In the genomic region with DNA sequence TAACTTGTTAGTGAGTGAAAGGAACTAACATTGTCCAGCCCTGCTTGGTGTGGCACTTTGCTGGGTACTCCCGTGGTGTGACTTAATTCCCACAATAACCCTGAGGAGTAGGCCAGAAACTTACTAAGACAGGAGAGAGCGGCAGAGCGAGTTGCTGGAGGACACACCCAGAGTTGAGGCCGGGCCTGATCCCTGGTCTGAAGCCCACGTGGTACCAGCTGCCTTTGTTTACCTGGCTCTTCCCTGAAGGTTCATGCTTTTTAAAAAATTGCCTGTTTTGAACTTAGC, we compare ENCODE assay signal across 8 cellular contexts. TPM values are rescaled to one million over a fixed set of nuclear protein-coding genes. Genes with fewer than 3 reads are reported as not detected.
DNase-seq lines count a peak whose midpoint lies in the region; ATAC-seq and TF ChIP-seq lines count a peak whose summit lies in the region.

No MANE protein-coding gene starts in this region.

- H3K9me3 ChIP-seq in PC-3 (ENCODE audit: low read length) = no peaks in the 10 kb centered on the region

- H4K20me1 ChIP-seq in PC-3 (ENCODE audit: low read length) = no peaks in the 10 kb centered on the region

- peaks cover 4% of the 10 kb centered on the region for H3K36me3 Mint-ChIP-seq in activated naive CD4-positive, alpha-beta T cell treated with anti-CD3 and anti-CD28 coated beads, Interleukin-2, amount 10 ng/mL, durations not matched to agents 7 days and 5 days
- peaks cover 4% of the 10 kb centered on the region for H3K36me3 Mint-ChIP-seq in memory B cell

- peak overlapping the region; percentile 94 for H2AFZ ChIP-seq in PC-3 (ENCODE audit: low read length)

- intact Hi-C loops in PC-3 (cut with micrococcal nuclease) = no loop called here

- peaks cover 22% of the 10 kb centered on the region for H3K4me1 Mint-ChIP-seq in activated naive CD4-positive, alpha-beta T cell treated with anti-CD3 and anti-CD28 coated beads, Interleukin-2, amount 10 ng/mL, durations not matched to agents 7 days and 5 days
- peaks cover 7% of the 10 kb centered on the region for H3K4me1 Mint-ChIP-seq in memory B cell

- BruUV-seq in PC-3 (replicated peaks; lab: Mats Ljungman, UMichigan) = TSS peak; percentile 73

- H3K9me2 ChIP-seq in PC-3 (replicated peaks; ENCODE audit: low read length) = no peaks in the 10 kb centered on the region

- H3K4me3 ChIP-seq in PC-3 (ENCODE audit: low read length) = peak overlapping the region; percentile 90

- ATAC-seq in PC-3 = peak; percentile 48
- no peak for ATAC-seq in memory B cell (ENCODE audit: low read depth)

- TF ChIP-seq CTCF in PC-3 (conservative IDR thresholded peaks at IDR 0.05; ENCODE audit: low read depth, low read length) = no peak

- peak overlapping the region; percentile 91 for H3K4me2 ChIP-seq in PC-3 (ENCODE audit: low read length)

- DNase-seq in activated naive CD4-positive, alpha-beta T cell treated with anti-CD3 and anti-CD28 coated beads, Interleukin-2, amount 10 ng/mL, durations not matched to agents 7 days and 5 days = no peak
- no peak for DNase-seq in activated naive CD4-positive, alpha-beta T cell treated with Interleukin-2 at 50 U/mL for 16 hours
- DNase-seq in PC-3 = peak; percentile 41
- DNase-seq in dermis blood vessel endothelial cell = peak; percentile 58
- DNase-seq in memory B cell (ENCODE audit: low spot score in 2 of 2) = no peak
- peak; percentile 65 for DNase-seq in ureter (ENCODE audit: low spot score)
- no peak for DNase-seq in NCI-H2107 (lab: John Stamatoyannopoulos, UW)
- DNase-seq in stimulated activated CD4-positive, alpha-beta T cell treated with anti-CD3 and anti-CD28 coated beads, Interleukin-4, amount 100 ng/mL, for 24 hours = no peak

- H3K27ac ChIP-seq in PC-3 (ENCODE audit: low read length) = no peak overlapping the region

- H3K27me3 ChIP-seq in PC-3 (ENCODE audit: low read length) = no peaks in the 10 kb centered on the region

- peaks cover 28% of the 10 kb centered on the region for H3K79me2 ChIP-seq in PC-3 (ENCODE audit: low read length)

- POLR2A ChIA-PET in PC-3 (lab: Charles Lee; ENCODE audit: unreplicated experiment) = no interaction called here

- H3K4me1 ChIP-seq in PC-3 (ENCODE audit: insufficient read depth, low read length) = peaks cover 7% of the 10 kb centered on the region; the same call in 1 of the 2 replicates

- CTCF ChIA-PET in activated naive CD4-positive, alpha-beta T cell treated with anti-CD3 and anti-CD28 coated beads, Interleukin-2, amount 10 ng/mL, durations not matched to agents 7 days and 5 days (lab: Charles Lee) = interaction anchor here (0.6 to 5.3 kb wide), 7 partner anchors 10 to 241 kb away, joined by 3 to 38 read pairs (median 4); no protein-coding TSS in a partner anchor
- CTCF ChIA-PET in PC-3 (lab: Charles Lee) = no interaction called here

- peak overlapping the region; percentile 77 for H3K27ac Mint-ChIP-seq in activated naive CD4-positive, alpha-beta T cell treated with anti-CD3 and anti-CD28 coated beads, Interleukin-2, amount 10 ng/mL, durations not matched to agents 7 days and 5 days
- H3K27ac Mint-ChIP-seq in memory B cell = peak overlapping the region; percentile 20

- no peaks in the 10 kb centered on the region for H3F3A ChIP-seq in PC-3 (ENCODE audit: low read length, unreplicated experiment)

- H3K27me3 Mint-ChIP-seq in activated naive CD4-positive, alpha-beta T cell treated with anti-CD3 and anti-CD28 coated beads, Interleukin-2, amount 10 ng/mL, durations not matched to agents 7 days and 5 days = peaks cover 64% of the 10 kb centered on the region
- peaks cover 1% of the 10 kb centered on the region for H3K27me3 Mint-ChIP-seq in memory B cell

- H3K36me3 ChIP-seq in PC-3 (ENCODE audit: low read depth, low read length) = no peaks in the 10 kb centered on the region

- H3K9me3 Mint-ChIP-seq in activated naive CD4-positive, alpha-beta T cell treated with anti-CD3 and anti-CD28 coated beads, Interleukin-2, amount 10 ng/mL, durations not matched to agents 7 days and 5 days = no peaks in the 10 kb centered on the region
- H3K9me3 Mint-ChIP-seq in memory B cell = no peaks in the 10 kb centered on the region

- peak overlapping the region; percentile 71 for H3K9ac ChIP-seq in PC-3 (ENCODE audit: low read length)

- peak overlapping the region; percentile 89 for H3K4me3 Mint-ChIP-seq in activated naive CD4-positive, alpha-beta T cell treated with anti-CD3 and anti-CD28 coated beads, Interleukin-2, amount 10 ng/mL, durations not matched to agents 7 days and 5 days
- peak overlapping the region; percentile 84 for H3K4me3 Mint-ChIP-seq in memory B cell

RNA-seq across cellular contexts. Expression of a gene that starts 0.6 kb away (rescaled TPM):
- total RNA-seq in PC-3 (2014; rRNA removed) = 87.5 and 97.0 TPM in 2 replicates
- 168 and 175 TPM in 2 replicates for total RNA-seq in dermis blood vessel endothelial cell
- 42.7 TPM for total RNA-seq in ureter

RNA-seq across cellular contexts. Expression of a gene that starts 0.9 kb away (rescaled TPM):
- total RNA-seq in PC-3 (2014; rRNA removed) = 31.7 and 35.9 TPM in 2 replicates
- total RNA-seq in dermis blood vessel endothelial cell = 50.4 and 96.0 TPM in 2 replicates
- total RNA-seq in ureter = 53.4 TPM

RNA-seq across cellular contexts. Expression of a gene that starts 31.4 kb away (rescaled TPM):
- total RNA-seq in PC-3 (2014; rRNA removed) = 22.1 and 25.9 TPM in 2 replicates
- 53.4 and 58.2 TPM in 2 replicates for total RNA-seq in dermis blood vessel endothelial cell
- total RNA-seq in ureter = 37.2 TPM

Comparison
In these comparisons a context has a peak if more than half of its experiments do, and no peak if none do; other contexts are left out.
1. DNase-seq: peak in PC-3 (single experiment), dermis blood vessel endothelial cell (single experiment) and ureter (single experiment); none in activated naive CD4-positive, alpha-beta T cell treated with anti-CD3 and anti-CD28 coated beads, Interleukin-2, amount 10 ng/mL, durations not matched to agents 7 days and 5 days (single experiment), activated naive CD4-positive, alpha-beta T cell treated with Interleukin-2 at 50 U/mL for 16 hours (single experiment), memory B cell (0 of 2), NCI-H2107 (single experiment) and stimulated activated CD4-positive, alpha-beta T cell treated with anti-CD3 and anti-CD28 coated beads, Interleukin-4, amount 100 ng/mL, for 24 hours (single experiment).